31 cellular contexts compared by ENCODE assay signal in genomic region chr9:136494012-136494411, GRCh38. TPM values are rescaled to one million over a fixed set of nuclear protein-coding genes. Genes with fewer than 3 reads are reported as not detected.
A peak's percentile ranks its signal among the peaks of the same experiment; 100 is the strongest.
DNase-seq lines count a peak whose midpoint lies in the region; ATAC-seq and TF ChIP-seq lines count a peak whose summit lies in the region.
"Had no signal": no experiment of that assay in that cellular context is flagged by ENCODE, and none has a peak within 500 bp of the region (broad histone marks: within the 10 kb centered on the region; RNA-seq: fewer than 3 reads in every experiment).

No MANE protein-coding gene starts in this region.

- no peak overlapping the region for H3K4me3 ChIP-seq in right cardiac atrium (ENCODE audit: low read length)
- no peak overlapping the region for H3K4me3 ChIP-seq in naive thymus-derived CD4-positive, alpha-beta T cell (ENCODE audit: low read length)
- no peak overlapping the region for H3K4me3 ChIP-seq in upper lobe of left lung
- no peak overlapping the region for H3K4me3 ChIP-seq in MG63
- H3K4me3 ChIP-seq: A549, left lung, Peyer's patch, prostate gland, testis, vagina had no signal

- 51% methylated on average over 9 of the region's 9 CpGs for WGBS in right cardiac atrium
- 73 to 79% methylated on average over 4 to 9 of the region's 9 CpGs for WGBS in upper lobe of left lung, 2 donors

- POLR2A ChIA-PET in naive thymus-derived CD4-positive, alpha-beta T cell (lab: Charles Lee): no interaction called here

- no peak for TF ChIP-seq POLR2A in upper lobe of left lung (IDR thresholded peaks at IDR 0.05)

- H3K27ac Mint-ChIP-seq in naive thymus-derived CD4-positive, alpha-beta T cell: peak overlapping the region in 1 of 9 donors; percentile 6
- H3K27ac Mint-ChIP-seq: activated CD4-positive, alpha-beta memory T cell treated with anti-CD3 and anti-CD28 coated beads, Interleukin-2, amount 10 ng/mL, durations not matched to agents 7 days and 5 days; activated naive CD4-positive, alpha-beta T cell treated with anti-CD3 and anti-CD28 coated beads, Interleukin-2, amount 10 ng/mL, durations not matched to agents 7 days and 5 days; activated T-helper 17 cell treated with anti-CD3 and anti-CD28 coated beads, Interleukin-2, amount 50 U/mL, for 72 hours; CD4-positive, CD25-positive, alpha-beta regulatory T cell; IgD-negative memory B cell had no signal

- no peak for TF ChIP-seq EP300 in upper lobe of left lung (IDR thresholded peaks at IDR 0.05)

- peaks cover 0 to 3% (median 0%) of the 10 kb centered on the region in 5 donors for H3K36me3 Mint-ChIP-seq in naive thymus-derived CD4-positive, alpha-beta T cell
- H3K36me3 Mint-ChIP-seq: IgD-negative memory B cell had no signal

- DNase-seq in right cardiac atrium (peak in 1 of 3 donors; percentile 53), Right ventricle myocardium inferior (ENCODE audit: missing footprints) (no peak), upper lobe of left lung (peak in 1 of 2 donors; percentile 61), MG63 (no peak), UCSD-AML1 (lab: John Stamatoyannopoulos, UW; ENCODE audit: unreplicated experiment) (no peak)
- no peak for DNase-seq in naive thymus-derived CD4-positive, alpha-beta T cell
- DNase-seq: activated CD4-positive, alpha-beta memory T cell treated with anti-CD3 and anti-CD28 coated beads, Interleukin-2, amount 10 ng/mL, durations not matched to agents 7 days and 5 days; activated CD8-positive, alpha-beta memory T cell treated with anti-CD3 and anti-CD28 coated beads, Interleukin-2, amount 50 U/mL, for 48 hours; activated naive CD4-positive, alpha-beta T cell treated with anti-CD3 and anti-CD28 coated beads, Interleukin-2, amount 10 ng/mL, durations not matched to agents 7 days and 5 days; amniotic stem cell; Calu3; CD4-positive, CD25-positive, alpha-beta regulatory T cell; DMS79; effector CD4-positive, alpha-beta T cell; GDM1; HCEC 1CT; immature natural killer cell; left lung; NCI-H1048; NCI-H1694; Peyer's patch; stimulated activated CD4-positive, alpha-beta T cell treated with anti-CD3 and anti-CD28 coated beads, Interleukin-4, amount 100 ng/mL, for 1 hour had no signal

- H3K9me3 ChIP-seq in right cardiac atrium (ENCODE audit: control insufficient read depth, low read length): no peaks in the 10 kb centered on the region
- H3K9me3 ChIP-seq in naive thymus-derived CD4-positive, alpha-beta T cell (ENCODE audit: control insufficient read depth in 2 of 3, low read length in 3 of 3): no peaks in the 10 kb centered on the region
- no peaks in the 10 kb centered on the region for H3K9me3 ChIP-seq in upper lobe of left lung
- H3K9me3 ChIP-seq in MG63: no peaks in the 10 kb centered on the region
- H3K9me3 ChIP-seq: A549, left lung, Peyer's patch, prostate gland, testis, vagina had no signal

- H3K27me3 Mint-ChIP-seq in naive thymus-derived CD4-positive, alpha-beta T cell: no peaks in the 10 kb centered on the region
- H3K27me3 Mint-ChIP-seq: activated CD4-positive, alpha-beta memory T cell treated with anti-CD3 and anti-CD28 coated beads, Interleukin-2, amount 10 ng/mL, durations not matched to agents 7 days and 5 days; activated T-helper 17 cell treated with anti-CD3 and anti-CD28 coated beads, Interleukin-2, amount 50 U/mL, for 72 hours; CD4-positive, CD25-positive, alpha-beta regulatory T cell; IgD-negative memory B cell had no signal

- CTCF ChIA-PET in naive thymus-derived CD4-positive, alpha-beta T cell (lab: Charles Lee): no interaction called here

- no peaks in the 10 kb centered on the region for H3K27me3 ChIP-seq in right cardiac atrium (ENCODE audit: control insufficient read depth, insufficient read depth)
- no peaks in the 10 kb centered on the region for H3K27me3 ChIP-seq in naive thymus-derived CD4-positive, alpha-beta T cell (ENCODE audit: control insufficient read depth in 2 of 2, insufficient read depth in 2 of 2, low read length in 2 of 2)
- H3K27me3 ChIP-seq in upper lobe of left lung: no peaks in the 10 kb centered on the region
- H3K27me3 ChIP-seq in MG63: no peaks in the 10 kb centered on the region
- H3K27me3 ChIP-seq: left lung, Peyer's patch, testis, vagina had no signal

- H3K36me3 ChIP-seq in naive thymus-derived CD4-positive, alpha-beta T cell (ENCODE audit: control insufficient read depth in 2 of 3, insufficient read depth in 3 of 3, low read length in 3 of 3): peaks cover 0 to 38% (median 0%) of the 10 kb centered on the region in 3 experiments
- H3K36me3 ChIP-seq in upper lobe of left lung: peaks cover 20 to 47% (median 44%) of the 10 kb centered on the region in 4 donors
- no peaks in the 10 kb centered on the region for H3K36me3 ChIP-seq in MG63

- H3K9me3 Mint-ChIP-seq in naive thymus-derived CD4-positive, alpha-beta T cell: no peaks in the 10 kb centered on the region
- H3K9me3 Mint-ChIP-seq: activated CD4-positive, alpha-beta memory T cell treated with anti-CD3 and anti-CD28 coated beads, Interleukin-2, amount 10 ng/mL, durations not matched to agents 7 days and 5 days; activated T-helper 17 cell treated with anti-CD3 and anti-CD28 coated beads, Interleukin-2, amount 50 U/mL, for 72 hours; CD4-positive, CD25-positive, alpha-beta regulatory T cell; IgD-negative memory B cell; immature natural killer cell had no signal

- peaks cover 0 to 3% (median 0%) of the 10 kb centered on the region in 7 donors for H3K4me1 Mint-ChIP-seq in naive thymus-derived CD4-positive, alpha-beta T cell
- H3K4me1 Mint-ChIP-seq: activated CD4-positive, alpha-beta memory T cell treated with anti-CD3 and anti-CD28 coated beads, Interleukin-2, amount 10 ng/mL, durations not matched to agents 7 days and 5 days; activated naive CD4-positive, alpha-beta T cell treated with anti-CD3 and anti-CD28 coated beads, Interleukin-2, amount 10 ng/mL, durations not matched to agents 7 days and 5 days; activated T-helper 17 cell treated with anti-CD3 and anti-CD28 coated beads, Interleukin-2, amount 50 U/mL, for 72 hours; CD4-positive, CD25-positive, alpha-beta regulatory T cell; IgD-negative memory B cell had no signal

- H3K27ac ChIP-seq in right cardiac atrium (ENCODE audit: low read length) (peak overlapping the region; percentile 11), cingulate gyrus (ENCODE audit: low read depth, low read length) (peak overlapping the region; percentile 47), upper lobe of left lung (peak overlapping the region in 3 of 4 donors; percentile 26 to 65 (median 53))
- no peak overlapping the region for H3K27ac ChIP-seq in naive thymus-derived CD4-positive, alpha-beta T cell (ENCODE audit: low read depth, low read length)
- H3K27ac ChIP-seq: A549, epithelial cell of prostate, Peyer's patch, prostate gland, testis, vagina had no signal

- no peak for TF ChIP-seq CTCF in upper lobe of left lung (IDR thresholded peaks at IDR 0.05)

- intact Hi-C loops in right cardiac atrium (cut with DNase I): no loop called here
- intact Hi-C loops in Right ventricle myocardium inferior (cut with DNase I): loop anchor here (5.0 kb wide), 1 partner anchor 38 kb away; no protein-coding TSS in a partner anchor
- intact Hi-C loops in naive thymus-derived CD4-positive, alpha-beta T cell (cut with micrococcal nuclease): no loop called here

- ATAC-seq in right cardiac atrium (peak; percentile 2 to 7), Right ventricle myocardium inferior (no peak), upper lobe of left lung (ENCODE audit: low FRiP score in 2 of 2) (peak in 1 of 2 donors; percentile 9), HG03175 (IDR thresholded peaks at IDR 0.05; ENCODE audit: unreplicated experiment) (no peak)
- ATAC-seq in naive thymus-derived CD4-positive, alpha-beta T cell: peak; percentile 27
- ATAC-seq: left lung had no signal

- no peak overlapping the region for H3K4me3 Mint-ChIP-seq in naive thymus-derived CD4-positive, alpha-beta T cell
- H3K4me3 Mint-ChIP-seq: activated CD4-positive, alpha-beta memory T cell treated with anti-CD3 and anti-CD28 coated beads, Interleukin-2, amount 10 ng/mL, durations not matched to agents 7 days and 5 days; activated naive CD4-positive, alpha-beta T cell treated with anti-CD3 and anti-CD28 coated beads, Interleukin-2, amount 10 ng/mL, durations not matched to agents 7 days and 5 days; activated T-helper 17 cell treated with anti-CD3 and anti-CD28 coated beads, Interleukin-2, amount 50 U/mL, for 72 hours; CD4-positive, CD25-positive, alpha-beta regulatory T cell; IgD-negative memory B cell; immature natural killer cell had no signal

- H3K4me1 ChIP-seq in right cardiac atrium (ENCODE audit: control insufficient read depth, insufficient read depth, low read length) (peaks cover 5% of the 10 kb centered on the region), upper lobe of left lung (peaks cover 0 to 22% (median 6%) of the 10 kb centered on the region in 4 donors)
- no peaks in the 10 kb centered on the region for H3K4me1 ChIP-seq in naive thymus-derived CD4-positive, alpha-beta T cell (ENCODE audit: control insufficient read depth in 2 of 2, insufficient read depth in 2 of 2, low read length in 2 of 2)
- H3K4me1 ChIP-seq: A549, left lung, Peyer's patch, prostate gland, testis, vagina had no signal

RNA-seq across cellular contexts. Expression of gene SEC16A, which starts 11.2 kb away (rescaled TPM):
- total RNA-seq in right cardiac atrium (10 to 100 TPM; 24.2 to 35.3 (median 28.6) TPM), Right ventricle myocardium inferior (22.3 TPM), upper lobe of left lung (10 to 100 TPM; 64.1 to 89.1 (median 72.1) TPM)
- polyA plus RNA-seq in right cardiac atrium: 23.1 TPM
- 10 to 100 TPM; 79.8 to 88.5 (median 86.1) TPM for total RNA-seq in naive thymus-derived CD4-positive, alpha-beta T cell
- 10 to 100 TPM; 25.4 to 42.9 TPM for polyA plus RNA-seq in naive thymus-derived CD4-positive, alpha-beta T cell
- total RNA-seq in MG63 (2014; rRNA removed; shearing (Covaris generic); ENCODE audit: low replicate concordance): 4.3 and 7.5 TPM in 2 replicates

RNA-seq across cellular contexts. Expression of gene NOTCH1, which starts 51.8 kb away (rescaled TPM):
- total RNA-seq in right cardiac atrium (10 to 100 TPM; 20.4 to 31.9 (median 29.4) TPM), Right ventricle myocardium inferior (18.7 TPM), upper lobe of left lung (100 to 1,000 TPM in 4 of 6 donors, 10 to 100 TPM in 2; 49.6 to 175 (median 110) TPM)
- polyA plus RNA-seq in right cardiac atrium: 10.8 TPM
- total RNA-seq in naive thymus-derived CD4-positive, alpha-beta T cell: 10 to 100 TPM; 49.7 to 92.9 (median 58.0) TPM
- 1 to 10 TPM; 1.9 to 7.1 TPM for polyA plus RNA-seq in naive thymus-derived CD4-positive, alpha-beta T cell
- total RNA-seq in MG63 (2014; rRNA removed; shearing (Covaris generic); ENCODE audit: low replicate concordance): 4.4 and 4.7 TPM in 2 replicates

RNA-seq across cellular contexts. Expression of gene INPP5E, which starts 54.4 kb away (rescaled TPM):
- total RNA-seq in right cardiac atrium: 10 to 100 TPM in 1 of 4 donors, 1 to 10 TPM in 3; 8.8 to 12.3 (median 9.2) TPM
- polyA plus RNA-seq in right cardiac atrium: 7.7 TPM
- 10.8 TPM for total RNA-seq in Right ventricle myocardium inferior
- total RNA-seq in naive thymus-derived CD4-positive, alpha-beta T cell: 10 to 100 TPM; 15.7 to 23.8 (median 22.6) TPM
- polyA plus RNA-seq in naive thymus-derived CD4-positive, alpha-beta T cell: 1 to 10 TPM; 2.3 to 4.3 TPM
- 10 to 100 TPM in 5 of 6 donors, 1 to 10 TPM in 1; 9.1 to 43.0 (median 14.1) TPM for total RNA-seq in upper lobe of left lung
- total RNA-seq in MG63 (2014; rRNA removed; shearing (Covaris generic); ENCODE audit: low replicate concordance): 2.9 and 10.4 TPM in 2 replicates

Comparison
In these comparisons a context has a peak if more than half of its experiments do, and no peak if none do; other contexts are left out.
1. ATAC-seq: peak in right cardiac atrium (2 of 2) and naive thymus-derived CD4-positive, alpha-beta T cell (single experiment); none in Right ventricle myocardium inferior (single experiment) and HG03175 (single experiment).